ENCODE assay signal across 24 cellular contexts in genomic region chr2:241818229-241818942, GRCh38. TPM values are rescaled to one million over a fixed set of nuclear protein-coding genes. Genes with fewer than 3 reads are reported as not detected.
DNase-seq lines count a peak whose midpoint lies in the region; ATAC-seq and TF ChIP-seq lines count a peak whose summit lies in the region.
"Had no signal": no experiment of that assay in that cellular context is flagged by ENCODE, and none has a peak within 500 bp of the region (broad histone marks: within the 10 kb centered on the region; RNA-seq: fewer than 3 reads in every experiment).

No MANE protein-coding gene starts in this region.

- H3K9me3 ChIP-seq in liver (ENCODE audit: control insufficient read depth in 4 of 4, low read length in 3 of 4) (no peaks in the 10 kb centered on the region), suprapubic skin (no peaks in the 10 kb centered on the region)
- H3K9me3 ChIP-seq: tibial nerve had no signal

- no peak for TF ChIP-seq EP300 in suprapubic skin (IDR thresholded peaks at IDR 0.05)

- TF ChIP-seq POLR2A in suprapubic skin (IDR thresholded peaks at IDR 0.05) = no peak

- H3K27me3 ChIP-seq in liver (ENCODE audit: control insufficient read depth in 4 of 4, insufficient read depth in 4 of 4, low read length in 3 of 4) (no peaks in the 10 kb centered on the region), suprapubic skin (peaks cover 34% of the 10 kb centered on the region)

- H3K9me3 Mint-ChIP-seq in activated CD8-positive, alpha-beta memory T cell treated with anti-CD3 and anti-CD28 coated beads, Interleukin-2, amount 10 ng/mL, durations not matched to agents 7 days and 5 days (ENCODE audit: low read depth) = peaks cover 3% of the 10 kb centered on the region
- peaks cover 7% of the 10 kb centered on the region for H3K9me3 Mint-ChIP-seq in activated CD4-positive, alpha-beta memory T cell treated with anti-CD3 and anti-CD28 coated beads, Interleukin-2, amount 10 ng/mL, durations not matched to agents 7 days and 5 days

- CTCF ChIA-PET in activated CD8-positive, alpha-beta memory T cell treated with anti-CD3 and anti-CD28 coated beads, Interleukin-2, amount 10 ng/mL, durations not matched to agents 7 days and 5 days (lab: Charles Lee) = no interaction called here
- CTCF ChIA-PET in activated CD4-positive, alpha-beta memory T cell treated with anti-CD3 and anti-CD28 coated beads, Interleukin-2, amount 10 ng/mL, durations not matched to agents 7 days and 5 days (lab: Charles Lee) = no interaction called here

- no peak overlapping the region for H3K4me3 ChIP-seq in liver (ENCODE audit: low read depth in 1 of 3, low read length in 3 of 3)
- H3K4me3 ChIP-seq in suprapubic skin = no peak overlapping the region
- H3K4me3 ChIP-seq: PC-9, tibial nerve had no signal

- TF ChIP-seq CTCF in liver (IDR thresholded peaks at IDR 0.05; ENCODE audit: low read depth, low read length, missing input control) (no peak), suprapubic skin (IDR thresholded peaks at IDR 0.05) (no peak)

- H3K36me3 ChIP-seq in liver (ENCODE audit: control insufficient read depth in 4 of 4, insufficient read depth in 3 of 4, low read depth in 1 of 4, low read length in 3 of 4) (peaks cover 0 to 2% (median 0%) of the 10 kb centered on the region in 4 donors), suprapubic skin (no peaks in the 10 kb centered on the region)
- H3K36me3 ChIP-seq: tibial nerve had no signal

- 79% methylated on average over 25 of the region's 25 CpGs for WGBS in liver
- WGBS in suprapubic skin = 53% methylated on average over 11 of the region's 25 CpGs

- POLR2A ChIA-PET in activated CD4-positive, alpha-beta memory T cell treated with anti-CD3 and anti-CD28 coated beads, Interleukin-2, amount 10 ng/mL, durations not matched to agents 7 days and 5 days (lab: Charles Lee) = interaction anchor here (0.7 kb wide), 1 partner anchor 56 kb away, joined by 3 read pairs; no protein-coding TSS in a partner anchor

- H3K27ac ChIP-seq in liver (ENCODE audit: low read depth in 1 of 2, low read length in 2 of 2) (peak overlapping the region; percentile 43 to 59), suprapubic skin (no peak overlapping the region)
- H3K27ac ChIP-seq: PC-9, tibial nerve had no signal

- peaks cover 16% of the 10 kb centered on the region for H3K4me1 Mint-ChIP-seq in activated CD8-positive, alpha-beta memory T cell treated with anti-CD3 and anti-CD28 coated beads, Interleukin-2, amount 10 ng/mL, durations not matched to agents 7 days and 5 days
- peaks cover 19% of the 10 kb centered on the region for H3K4me1 Mint-ChIP-seq in activated CD4-positive, alpha-beta memory T cell treated with anti-CD3 and anti-CD28 coated beads, Interleukin-2, amount 10 ng/mL, durations not matched to agents 7 days and 5 days
- H3K4me1 Mint-ChIP-seq: brain had no signal

- H3K4me1 ChIP-seq in liver (ENCODE audit: control insufficient read depth in 4 of 4, insufficient read depth in 4 of 4, low read length in 3 of 4) (peaks cover 8 to 18% (median 9%) of the 10 kb centered on the region in 4 donors), suprapubic skin (no peaks in the 10 kb centered on the region)
- H3K4me1 ChIP-seq: tibial nerve had no signal

- H3K27me3 Mint-ChIP-seq in activated CD8-positive, alpha-beta memory T cell treated with anti-CD3 and anti-CD28 coated beads, Interleukin-2, amount 10 ng/mL, durations not matched to agents 7 days and 5 days = peaks cover 11% of the 10 kb centered on the region
- H3K27me3 Mint-ChIP-seq in activated CD4-positive, alpha-beta memory T cell treated with anti-CD3 and anti-CD28 coated beads, Interleukin-2, amount 10 ng/mL, durations not matched to agents 7 days and 5 days = peaks cover 3% of the 10 kb centered on the region

- H3K9ac ChIP-seq in liver (ENCODE audit: low read depth in 1 of 2, low read length in 2 of 2) = no peak overlapping the region

- peaks cover 3% of the 10 kb centered on the region for H3K36me3 Mint-ChIP-seq in activated CD8-positive, alpha-beta memory T cell treated with anti-CD3 and anti-CD28 coated beads, Interleukin-2, amount 10 ng/mL, durations not matched to agents 7 days and 5 days
- peaks cover 6% of the 10 kb centered on the region for H3K36me3 Mint-ChIP-seq in activated CD4-positive, alpha-beta memory T cell treated with anti-CD3 and anti-CD28 coated beads, Interleukin-2, amount 10 ng/mL, durations not matched to agents 7 days and 5 days (ENCODE audit: low read depth)
- H3K36me3 Mint-ChIP-seq: brain had no signal

- no peak overlapping the region for H3K4me3 Mint-ChIP-seq in activated CD8-positive, alpha-beta memory T cell treated with anti-CD3 and anti-CD28 coated beads, Interleukin-2, amount 10 ng/mL, durations not matched to agents 7 days and 5 days
- no peak overlapping the region for H3K4me3 Mint-ChIP-seq in activated CD4-positive, alpha-beta memory T cell treated with anti-CD3 and anti-CD28 coated beads, Interleukin-2, amount 10 ng/mL, durations not matched to agents 7 days and 5 days
- H3K4me3 Mint-ChIP-seq: activated CD4-positive, alpha-beta T cell treated with anti-CD3 and anti-CD28 coated beads for 36 hours; brain; neural crest cell had no signal

- no peak for TF ChIP-seq RAD21 in liver (IDR thresholded peaks at IDR 0.05)

- peak; percentile 29 for DNase-seq in activated CD8-positive, alpha-beta memory T cell treated with anti-CD3 and anti-CD28 coated beads, Interleukin-2, amount 10 ng/mL, durations not matched to agents 7 days and 5 days
- DNase-seq in activated CD8-positive, alpha-beta memory T cell treated with anti-CD3 and anti-CD28 coated beads, Interleukin-2, amount 50 U/mL, for 4 hours = no peak
- DNase-seq in activated CD4-positive, alpha-beta memory T cell treated with anti-CD3 and anti-CD28 coated beads, Interleukin-2, amount 10 ng/mL, durations not matched to agents 7 days and 5 days = peak; percentile 2
- DNase-seq in suprapubic skin (ENCODE audit: low spot score in 2 of 2) (peak; percentile 56 to 70), GDM1 (lab: John Stamatoyannopoulos, UW) (no peak)
- DNase-seq in activated effector memory CD4-positive, alpha-beta T cell treated with anti-CD3 and anti-CD28 coated beads, Interleukin-2, amount 50 U/mL, for 16 hours = no peak
- DNase-seq: 8988T; activated CD4-positive, alpha-beta T cell treated with anti-CD3 and anti-CD28 coated beads for 36 hours; activated effector memory CD4-positive, alpha-beta T cell treated with Interleukin-2 at 50 U/mL for 16 hours; cortex of kidney; kidney glomerular epithelial cell; midbrain; NCI-H1105 treated with DMSO at 0.1 percent for 48 hours; NCI-H2107; PC-9; SIG-M5; stimulated activated naive CD4-positive, alpha-beta T cell treated with Interleukin-2 at 50 U/mL for 16 hours had no signal

- ATAC-seq in activated CD8-positive, alpha-beta memory T cell treated with anti-CD3 and anti-CD28 coated beads, Interleukin-2, amount 10 ng/mL, durations not matched to agents 7 days and 5 days = no peak
- no peak for ATAC-seq in GM21717 (IDR thresholded peaks at IDR 0.05; ENCODE audit: unreplicated experiment)
- ATAC-seq: activated CD4-positive, alpha-beta T cell treated with anti-CD3 and anti-CD28 coated beads for 36 hours had no signal

- H3K27ac Mint-ChIP-seq in activated CD8-positive, alpha-beta memory T cell treated with anti-CD3 and anti-CD28 coated beads, Interleukin-2, amount 10 ng/mL, durations not matched to agents 7 days and 5 days = no peak overlapping the region
- H3K27ac Mint-ChIP-seq in activated CD4-positive, alpha-beta memory T cell treated with anti-CD3 and anti-CD28 coated beads, Interleukin-2, amount 10 ng/mL, durations not matched to agents 7 days and 5 days = no peak overlapping the region
- H3K27ac Mint-ChIP-seq: activated CD4-positive, alpha-beta T cell treated with anti-CD3 and anti-CD28 coated beads for 36 hours; brain had no signal

TF ChIP-seq in liver, 16 proteins besides CTCF, POLR2A, EP300 and RAD21:
- no peak for TF ChIP-seq FOXA1 (IDR thresholded peaks at IDR 0.05)

RNA-seq across cellular contexts. Expression of gene NEU4, which starts 9.4 kb away (rescaled TPM):
- under 1 TPM in 1 of 2 experiments, not detected in 1; 0.12 TPM for total RNA-seq in activated CD8-positive, alpha-beta memory T cell treated with anti-CD3 and anti-CD28 coated beads, Interleukin-2, amount 10 ng/mL, durations not matched to agents 7 days and 5 days
- under 1 TPM; 0.38 to 0.43 TPM for total RNA-seq in activated CD4-positive, alpha-beta memory T cell treated with anti-CD3 and anti-CD28 coated beads, Interleukin-2, amount 10 ng/mL, durations not matched to agents 7 days and 5 days
- total RNA-seq in liver (10 to 100 TPM in 1 of 2 donors, 1 to 10 TPM in 1; 5.4 to 52.7 TPM), suprapubic skin (under 1 TPM in 2 of 4 donors, not detected in 2; 0.21 to 0.70 TPM)
- 10 to 100 TPM; 17.5 to 58.4 TPM for polyA plus RNA-seq in liver
- total RNA-seq: H4 had no signal

RNA-seq across cellular contexts. Expression of gene PDCD1, which starts 40.3 kb away (rescaled TPM):
- total RNA-seq in activated CD8-positive, alpha-beta memory T cell treated with anti-CD3 and anti-CD28 coated beads, Interleukin-2, amount 10 ng/mL, durations not matched to agents 7 days and 5 days = 1 to 10 TPM; 2.2 to 4.1 TPM
- total RNA-seq in activated CD4-positive, alpha-beta memory T cell treated with anti-CD3 and anti-CD28 coated beads, Interleukin-2, amount 10 ng/mL, durations not matched to agents 7 days and 5 days = 10 to 100 TPM; 17.2 to 17.9 TPM
- total RNA-seq in liver (under 1 TPM; 0.25 to 0.37 TPM), suprapubic skin (not detected)
- under 1 TPM in 1 of 2 donors, not detected in 1; 0.20 TPM for polyA plus RNA-seq in liver
- total RNA-seq: H4, NCI-H460, neural crest cell, PC-9 had no signal

RNA-seq across cellular contexts. Expression of gene GAL3ST2, which starts 41.8 kb away (rescaled TPM):
- total RNA-seq in activated CD8-positive, alpha-beta memory T cell treated with anti-CD3 and anti-CD28 coated beads, Interleukin-2, amount 10 ng/mL, durations not matched to agents 7 days and 5 days = under 1 TPM in 1 of 2 experiments, not detected in 1; 0.20 TPM
- under 1 TPM; 0.23 to 0.58 TPM for total RNA-seq in activated CD4-positive, alpha-beta memory T cell treated with anti-CD3 and anti-CD28 coated beads, Interleukin-2, amount 10 ng/mL, durations not matched to agents 7 days and 5 days
- under 1 TPM; 0.23 to 0.33 TPM for total RNA-seq in liver
- under 1 TPM in 1 of 2 donors, not detected in 1; 0.03 TPM for polyA plus RNA-seq in liver
- total RNA-seq in suprapubic skin = not detected
- total RNA-seq: H4 had no signal

RNA-seq across cellular contexts. Expression of gene RTP5, which starts 51.1 kb away (rescaled TPM):
- total RNA-seq in activated CD8-positive, alpha-beta memory T cell treated with anti-CD3 and anti-CD28 coated beads, Interleukin-2, amount 10 ng/mL, durations not matched to agents 7 days and 5 days = not detected
- under 1 TPM in 1 of 2 experiments, not detected in 1; 0.13 TPM for total RNA-seq in activated CD4-positive, alpha-beta memory T cell treated with anti-CD3 and anti-CD28 coated beads, Interleukin-2, amount 10 ng/mL, durations not matched to agents 7 days and 5 days
- total RNA-seq in liver = under 1 TPM in 1 of 2 donors, not detected in 1; under 0.01 TPM
- under 1 TPM in 1 of 2 donors, not detected in 1; 0.03 TPM for polyA plus RNA-seq in liver
- total RNA-seq in suprapubic skin = not detected
- total RNA-seq: H4, NCI-H460, neural crest cell, PC-9, tibial nerve had no signal

Comparison
In these comparisons a context has a peak if more than half of its experiments do, and no peak if none do; other contexts are left out.
1. DNase-seq: peak in activated CD8-positive, alpha-beta memory T cell treated with anti-CD3 and anti-CD28 coated beads, Interleukin-2, amount 10 ng/mL, durations not matched to agents 7 days and 5 days (single experiment), activated CD4-positive, alpha-beta memory T cell treated with anti-CD3 and anti-CD28 coated beads, Interleukin-2, amount 10 ng/mL, durations not matched to agents 7 days and 5 days (single experiment) and suprapubic skin (2 of 2); none in activated CD8-positive, alpha-beta memory T cell treated with anti-CD3 and anti-CD28 coated beads, Interleukin-2, amount 50 U/mL, for 4 hours (single experiment), GDM1 (single experiment) and activated effector memory CD4-positive, alpha-beta T cell treated with anti-CD3 and anti-CD28 coated beads, Interleukin-2, amount 50 U/mL, for 16 hours (single experiment).